Comparison of ENCODE assay signal across 18 cellular contexts in genomic region chr1:201845331-201846083, GRCh38. TPM values are rescaled to one million over a fixed set of nuclear protein-coding genes. Genes with fewer than 3 reads are reported as not detected.
DNase-seq lines count a peak whose midpoint lies in the region; ATAC-seq, FAIRE-seq and TF ChIP-seq lines count a peak whose summit lies in the region.
"Had no signal": no experiment of that assay in that cellular context is flagged by ENCODE, and none has a peak within 500 bp of the region (broad histone marks: within the 10 kb centered on the region; RNA-seq: fewer than 3 reads in every experiment).

No MANE protein-coding gene starts in this region.

- DNase-seq in A549 (ENCODE audit: low read depth in 1 of 2, low spot score in 1 of 2) (no peak), EL (peak; percentile 58), RWPE2 (ENCODE audit: low spot score) (no peak), epithelial cell of esophagus (ENCODE audit: low read depth) (peak; percentile 13), nucleus accumbens (lab: John Stamatoyannopoulos, UW) (no peak), pancreas (no peak), cerebellum (ENCODE audit: low spot score) (no peak), NCI-H1694 (lab: John Stamatoyannopoulos, UW) (no peak)
- DNase-seq: activated effector memory CD4-positive, alpha-beta T cell treated with anti-CD3 and anti-CD28 coated beads, Interleukin-2, amount 50 U/mL, for 16 hours; body of pancreas; hippocampal formation; MG63; NCI-H2029; NCI-H510A; sigmoid colon; stimulated activated CD4-positive, alpha-beta T cell treated with anti-CD3 and anti-CD28 coated beads, Interleukin-2, amount 100 ng/mL, for 24 hours had no signal

- H3K4me1 ChIP-seq in A549 (peaks cover 24% of the 10 kb centered on the region), RWPE2 (ENCODE audit: insufficient read depth, poor library complexity, severe bottlenecking) (peaks cover 22% of the 10 kb centered on the region), pancreas (no peaks in the 10 kb centered on the region)

- no peak overlapping the region for H3K4me2 ChIP-seq in A549

- 82% methylated on average over 2 of the region's 2 CpGs for WGBS in A549 (ENCODE audit: missing lambda C conversion rate)
- 77 to 85% methylated on average over 2 of the region's 2 CpGs for WGBS in pancreas, 2 donors

- intact Hi-C loops in pancreas (cut with DNase I), result no loop called here

- CTCF ChIA-PET in A549 (lab: Yijun Ruan, JAX), result interaction anchor here (0.9 to 2.9 kb wide), 3 partner anchors 12 to 18 kb away, joined by 3 to 9 read pairs (median 3); partner anchors contain the start of gene IPO9

- POLR2A ChIA-PET in A549 (lab: Yijun Ruan, JAX), result no interaction called here

- peaks cover 60% of the 10 kb centered on the region for H3K36me3 ChIP-seq in RWPE2 (ENCODE audit: low read depth)
- H3K36me3 ChIP-seq in pancreas, result peaks cover 0 to 4% (median 3%) of the 10 kb centered on the region in 3 donors

- no peak overlapping the region for H3K4me3 ChIP-seq in A549
- no peak overlapping the region for H3K4me3 ChIP-seq in RWPE2 (ENCODE audit: severe bottlenecking)
- H3K4me3 ChIP-seq in epithelial cell of esophagus (ENCODE audit: low read length), result no peak overlapping the region
- H3K4me3 ChIP-seq in pancreas, result no peak overlapping the region
- H3K4me3 ChIP-seq: body of pancreas, HAP-1, MG63, sigmoid colon had no signal

- TF ChIP-seq POLR2A in A549 (IDR thresholded peaks at IDR 0.05; ENCODE audit: low read length), result no peak

- no peak for TF ChIP-seq EP300 in A549 (IDR thresholded peaks at IDR 0.05)

- 0 out of 6 replicates have a peak, but pooled peaks of 1 of the 2 experiments have one; percentile 51 for ATAC-seq in A549
- ATAC-seq in RWPE2 (ENCODE audit: low read depth), result peak; percentile 59
- ATAC-seq in pancreas, result no peak
- ATAC-seq: body of pancreas had no signal

- H3K27me3 ChIP-seq in RWPE2 (ENCODE audit: insufficient read depth, poor library complexity, severe bottlenecking), result no peaks in the 10 kb centered on the region
- H3K27me3 ChIP-seq in pancreas, result no peaks in the 10 kb centered on the region
- H3K27me3 ChIP-seq: body of pancreas, MG63, sigmoid colon had no signal

- H3K27ac ChIP-seq in A549 (no peak overlapping the region), RWPE2 (ENCODE audit: poor library complexity, severe bottlenecking) (peak overlapping the region; percentile 35), pancreas (no peak overlapping the region)
- H3K27ac ChIP-seq: body of pancreas, sigmoid colon had no signal

- FAIRE-seq in A549 (lab: Jason Lieb, UNC) (no peak), pancreas (lab: Jason Lieb, UNC) (no peak)

- TF ChIP-seq CTCF in A549 (IDR thresholded peaks at IDR 0.05) (no peak), RWPE2 (IDR thresholded peaks at IDR 0.05; ENCODE audit: poor library complexity, severe bottlenecking) (no peak), epithelial cell of esophagus (IDR thresholded peaks at IDR 0.05; ENCODE audit: insufficient read depth, low read depth, low read length, missing control alignments) (no peak), pancreas (IDR thresholded peaks at IDR 0.05) (no peak)

- H3K9me3 ChIP-seq in A549, result no peaks in the 10 kb centered on the region
- no peaks in the 10 kb centered on the region for H3K9me3 ChIP-seq in RWPE2 (ENCODE audit: severe bottlenecking)
- no peaks in the 10 kb centered on the region for H3K9me3 ChIP-seq in pancreas
- H3K9me3 ChIP-seq: body of pancreas, HAP-1, MG63, sigmoid colon had no signal

- TF ChIP-seq RAD21 in A549 (conservative IDR thresholded peaks at IDR 0.05 in 1 of 2, IDR thresholded peaks at IDR 0.05 in 1 of 2), result no peak

TF ChIP-seq in A549, 52 proteins besides CTCF, POLR2A, EP300 and RAD21:
- TF ChIP-seq SREBF2 (IDR thresholded peaks at IDR 0.05), result no peak
- TF ChIP-seq ATOH8 (CRISPR knock-in tag; IDR thresholded peaks at IDR 0.05; ENCODE audit: low read depth), result no peak
- TF ChIP-seq HMGXB4 (CRISPR knock-in tag; IDR thresholded peaks at IDR 0.05; ENCODE audit: borderline replicate concordance), result no peak
- TF ChIP-seq USF2 (IDR thresholded peaks at IDR 0.05), result no peak
- no peak for TF ChIP-seq E2F6 (IDR thresholded peaks at IDR 0.05; ENCODE audit: borderline replicate concordance, low read depth)
- no peak for TF ChIP-seq ZSCAN20 (CRISPR knock-in tag; IDR thresholded peaks at IDR 0.05)
- no peak for TF ChIP-seq PHF8 (IDR thresholded peaks at IDR 0.05; ENCODE audit: borderline replicate concordance, low read depth)
- no peak for TF ChIP-seq HDAC2 (IDR thresholded peaks at IDR 0.05)
- no peak for TF ChIP-seq FOSL2 (IDR thresholded peaks at IDR 0.05)
- peak; percentile 22; the same call in 1 of the 2 replicates for TF ChIP-seq FOSL2 (CRISPR knock-in tag; IDR thresholded peaks at IDR 0.05)
TF ChIP-seq in A549: peak in this region for 1.

RNA-seq across cellular contexts. Expression of gene IPO9, which starts 16.6 kb away (rescaled TPM):
- polyA plus RNA-seq in A549 (2011; rRNA removed), result 72.3 and 77.5 TPM in 2 replicates
- 29.5 and 40.1 TPM in 2 replicates for polyA plus RNA-seq in A549 (2012; cell fraction: cytosol; rRNA removed)
- 37.5 and 45.8 TPM in 2 replicates for polyA plus RNA-seq in A549 (2012; cell fraction: nucleus; rRNA removed)
- 40.0 to 40.3 TPM (median 40.1 TPM) in 3 replicates for polyA plus RNA-seq in A549 (2017; fragmentation: RNase III; extraction: RNeasy Plus Mini Kit Qiagen cat#74134 plus additional on column Dnase treatment)
- 53.3 and 53.9 TPM in 2 replicates for polyA minus RNA-seq in A549 (2011; rRNA and poly(A)+ RNA removed)
- 10 to 100 TPM; 12.4 to 21.2 (median 16.0) TPM for total RNA-seq in pancreas
- 10 to 100 TPM; 16.3 to 19.6 TPM for polyA plus RNA-seq in pancreas
- total RNA-seq in cerebellum, result 64.6 TPM

RNA-seq across cellular contexts. Expression of gene SHISA4, which starts 43.2 kb away (rescaled TPM):
- polyA plus RNA-seq in A549 (2011; rRNA removed), result 10.0 and 13.8 TPM in 2 replicates
- polyA plus RNA-seq in A549 (2012; cell fraction: cytosol; rRNA removed), result 14.8 and 20.2 TPM in 2 replicates
- 14.9 and 15.3 TPM in 2 replicates for polyA plus RNA-seq in A549 (2012; cell fraction: nucleus; rRNA removed)
- 10.6 to 15.0 TPM (median 14.4 TPM) in 3 replicates for polyA plus RNA-seq in A549 (2017; fragmentation: RNase III; extraction: RNeasy Plus Mini Kit Qiagen cat#74134 plus additional on column Dnase treatment)
- 10.2 and 18.1 TPM in 2 replicates for polyA minus RNA-seq in A549 (2011; rRNA and poly(A)+ RNA removed)
- 1 to 10 TPM; 3.6 to 7.5 (median 4.8) TPM for total RNA-seq in pancreas
- polyA plus RNA-seq in pancreas, result 1 to 10 TPM; 7.5 to 9.3 TPM
- 22.0 TPM for total RNA-seq in cerebellum
- total RNA-seq: B cell had no signal

Comparison
In these comparisons a context has a peak if more than half of its experiments do, and no peak if none do; other contexts are left out.
1. DNase-seq: peak in EL (single experiment) and epithelial cell of esophagus (single experiment); none in A549 (0 of 2), RWPE2 (single experiment), nucleus accumbens (0 of 56), pancreas (0 of 6), cerebellum (single experiment) and NCI-H1694 (single experiment).